Comparison of ENCODE assay signal across 8 cellular contexts in the genomic region with DNA sequence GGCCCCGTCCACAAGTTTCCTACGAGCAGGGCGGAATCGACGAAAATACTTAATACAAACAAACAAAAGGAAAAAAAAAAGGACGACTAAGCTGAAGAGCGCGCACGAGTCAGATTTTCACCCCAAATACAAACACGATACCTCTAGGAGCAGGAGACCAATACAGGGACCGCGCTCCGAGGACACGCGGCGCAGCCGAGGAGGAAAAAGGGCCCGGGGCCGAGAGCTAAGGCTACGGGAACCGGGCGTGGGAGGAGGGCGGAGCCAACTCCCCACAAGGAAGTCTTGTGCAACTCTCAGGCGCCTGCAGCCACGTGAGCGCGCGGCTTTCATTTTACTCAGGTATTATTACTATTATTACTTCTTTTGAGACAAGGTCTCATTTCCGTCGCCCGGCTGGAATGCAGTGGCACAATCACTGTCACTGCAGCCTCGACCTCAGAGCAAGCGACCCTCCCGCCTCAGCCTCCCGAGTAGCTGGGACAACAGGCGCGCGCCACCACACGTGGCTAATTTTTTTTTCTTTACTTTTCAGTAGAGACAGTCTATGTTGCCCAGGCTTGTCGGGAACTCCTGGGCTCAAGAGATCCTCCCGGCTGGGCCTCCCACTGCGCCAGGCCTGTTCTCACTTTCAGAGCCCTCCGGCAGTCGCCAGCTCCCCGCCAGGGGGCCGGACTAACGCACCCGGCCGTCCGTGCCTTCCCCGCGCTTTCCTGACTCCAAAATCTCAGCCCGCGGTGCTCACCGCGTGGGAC. TPM values are rescaled to one million over a fixed set of nuclear protein-coding genes. Genes with fewer than 3 reads are reported as not detected.
A peak's percentile ranks its signal among the peaks of the same experiment; 100 is the strongest.
DNase-seq lines count a peak whose midpoint lies in the region; ATAC-seq and TF ChIP-seq lines count a peak whose summit lies in the region.

No MANE protein-coding gene starts in this region.

- H3K4me3 Mint-ChIP-seq in activated naive CD8-positive, alpha-beta T cell treated with anti-CD3 and anti-CD28 coated beads for 36 hours: peak overlapping the region; percentile 94

- peaks cover 3% of the 10 kb centered on the region for H3K27me3 Mint-ChIP-seq in activated naive CD8-positive, alpha-beta T cell treated with anti-CD3 and anti-CD28 coated beads for 36 hours

- H3K36me3 ChIP-seq in SK-N-SH (replicated peaks in 1 of 2; ENCODE audit: control insufficient read depth in 1 of 2, insufficient read depth in 2 of 2, low read length in 1 of 2) (peaks cover 0 to 18% of the 10 kb centered on the region in 2 experiments), parathyroid adenoma (ENCODE audit: control insufficient read depth, insufficient read depth, low read length) (no peaks in the 10 kb centered on the region), tibial nerve (peaks cover 0 to 5% (median 0%) of the 10 kb centered on the region in 3 donors)

- H3K27ac ChIP-seq in SK-N-SH (ENCODE audit: low read depth in 2 of 2, low read length in 1 of 2): peak overlapping the region; percentile 92 to 97
- H3K27ac ChIP-seq in parathyroid adenoma: peak overlapping the region; percentile 98
- H3K27ac ChIP-seq in tibial nerve: peak overlapping the region; percentile 90 to 99 (median 98)

- H3K9me2 ChIP-seq in SK-N-SH: no peaks in the 10 kb centered on the region

- TF ChIP-seq RAD21 in SK-N-SH (IDR thresholded peaks at IDR 0.05; ENCODE audit: low read length): no peak

- H4K20me1 ChIP-seq in SK-N-SH (ENCODE audit: insufficient read depth): peaks cover 50% of the 10 kb centered on the region

- H3K79me2 ChIP-seq in SK-N-SH (ENCODE audit: insufficient read depth) (peaks cover 62% of the 10 kb centered on the region), parathyroid adenoma (peaks cover 35% of the 10 kb centered on the region)

- CTCF ChIA-PET in SK-N-SH (lab: Yijun Ruan, JAX): interaction anchor here (0.6 to 1.8 kb wide), 5 partner anchors 12 to 203 kb away, joined by 3 to 6 read pairs (median 4); a partner anchor contains a TSS

- peak overlapping the region; percentile 99 for H3K27ac Mint-ChIP-seq in activated naive CD8-positive, alpha-beta T cell treated with anti-CD3 and anti-CD28 coated beads for 36 hours

- POLR2A ChIA-PET in SK-N-SH (lab: Yijun Ruan, JAX): interaction anchor here (0.9 to 1.4 kb wide), 2 partner anchors 10 to 11 kb away, joined by 3 to 4 read pairs; no protein-coding TSS in a partner anchor

- peak overlapping the region; percentile 67 to 86 for H3K4me3 ChIP-seq in SK-N-SH (ENCODE audit: low read depth in 2 of 2, low read length in 1 of 2)
- H3K4me3 ChIP-seq in parathyroid adenoma (ENCODE audit: low read depth, low read length): peak overlapping the region; percentile 87
- peak overlapping the region; percentile 72 to 91 (median 88) for H3K4me3 ChIP-seq in tibial nerve

- peak; percentile 78 for ATAC-seq in Right ventricle myocardium inferior

- H3K9me3 ChIP-seq in SK-N-SH (no peaks in the 10 kb centered on the region), parathyroid adenoma (ENCODE audit: control insufficient read depth, low read length) (no peaks in the 10 kb centered on the region), tibial nerve (no peaks in the 10 kb centered on the region)

- H3K9ac ChIP-seq in SK-N-SH (peak overlapping the region; percentile 99), parathyroid adenoma (peak overlapping the region; percentile 94)

- H3K27me3 ChIP-seq in SK-N-SH (ENCODE audit: insufficient read depth): no peaks in the 10 kb centered on the region
- H3K27me3 ChIP-seq in parathyroid adenoma (ENCODE audit: control insufficient read depth, insufficient read depth, low read length): no peaks in the 10 kb centered on the region
- H3K27me3 ChIP-seq in tibial nerve: no peaks in the 10 kb centered on the region

- WGBS in SK-N-SH (ENCODE audit: low lambda C conversion rate): 1% methylated on average over 45 of the region's 56 CpGs
- WGBS in tibial nerve, 2 donors: 1 to 2% methylated on average over 46 to 50 of the region's 56 CpGs

- TF ChIP-seq CTCF in LNCAP (IDR thresholded peaks at IDR 0.05): peak; percentile 39; the same call in 1 of the 2 replicates
- peak; percentile 49; the same call in 1 of the 2 replicates for TF ChIP-seq CTCF in SK-N-SH (IDR thresholded peaks at IDR 0.05)
- TF ChIP-seq CTCF in parathyroid adenoma (IDR thresholded peaks at IDR 0.05): peak; percentile 37
- peak in 3 of 5 experiments; percentile 15 to 71 (median 56) for TF ChIP-seq CTCF in tibial nerve (IDR thresholded peaks at IDR 0.05)

- peak; percentile 35 for DNase-seq in GM04503 (ENCODE audit: low read depth)
- peak; percentile 91 for DNase-seq in H4 (ENCODE audit: low spot score)
- DNase-seq in SK-N-SH: peak; percentile 85
- peak; percentile 91 for DNase-seq in activated naive CD8-positive, alpha-beta T cell treated with anti-CD3 and anti-CD28 coated beads for 36 hours
- peak; percentile 96 for DNase-seq in Right ventricle myocardium inferior (ENCODE audit: missing footprints)
- peak; percentile 90 to 93 for DNase-seq in tibial nerve (ENCODE audit: low spot score in 2 of 2)

- H3F3A ChIP-seq in SK-N-SH (replicated peaks; ENCODE audit: insufficient read depth): peaks cover 18% of the 10 kb centered on the region

- H3K4me1 Mint-ChIP-seq in activated naive CD8-positive, alpha-beta T cell treated with anti-CD3 and anti-CD28 coated beads for 36 hours: peaks cover 34% of the 10 kb centered on the region

- peak; percentile 75 to 79 for TF ChIP-seq POLR2A in tibial nerve (IDR thresholded peaks at IDR 0.05)

- TF ChIP-seq EP300 in SK-N-SH (IDR thresholded peaks at IDR 0.05; ENCODE audit: borderline replicate concordance in 1 of 2, low read depth in 1 of 2, low read length in 1 of 2) (no peak), tibial nerve (IDR thresholded peaks at IDR 0.05) (peak; percentile 81 to 99)

- H3K9me3 Mint-ChIP-seq in activated naive CD8-positive, alpha-beta T cell treated with anti-CD3 and anti-CD28 coated beads for 36 hours: no peaks in the 10 kb centered on the region

- no peak overlapping the region for H2AFZ ChIP-seq in SK-N-SH (ENCODE audit: low read depth)
- H2AFZ ChIP-seq in parathyroid adenoma: peak overlapping the region; percentile 86

- peaks cover 55% of the 10 kb centered on the region for H3K36me3 Mint-ChIP-seq in activated naive CD8-positive, alpha-beta T cell treated with anti-CD3 and anti-CD28 coated beads for 36 hours

- intact Hi-C loops in Right ventricle myocardium inferior (cut with DNase I): no loop called here

- H3K4me1 ChIP-seq in SK-N-SH (ENCODE audit: control insufficient read depth in 1 of 2, insufficient read depth in 2 of 2, low read depth in 1 of 2, low read length in 1 of 2) (peaks cover 11 to 12% of the 10 kb centered on the region in 2 experiments; a peak in 2 of 4 replicates), parathyroid adenoma (no peaks in the 10 kb centered on the region), tibial nerve (peaks cover 0 to 49% (median 33%) of the 10 kb centered on the region in 4 donors)

- H3K4me2 ChIP-seq in SK-N-SH (peak overlapping the region; percentile 98), parathyroid adenoma (ENCODE audit: low read length) (peak overlapping the region; percentile 78)

TF ChIP-seq in SK-N-SH, 30 proteins besides CTCF, POLR2A, EP300 and RAD21 (continues in another document):
- TF ChIP-seq POLR2AphosphoS5 (IDR thresholded peaks at IDR 0.05; ENCODE audit: low read depth, low read length): peak; percentile 91
- TF ChIP-seq, protein P1, sequence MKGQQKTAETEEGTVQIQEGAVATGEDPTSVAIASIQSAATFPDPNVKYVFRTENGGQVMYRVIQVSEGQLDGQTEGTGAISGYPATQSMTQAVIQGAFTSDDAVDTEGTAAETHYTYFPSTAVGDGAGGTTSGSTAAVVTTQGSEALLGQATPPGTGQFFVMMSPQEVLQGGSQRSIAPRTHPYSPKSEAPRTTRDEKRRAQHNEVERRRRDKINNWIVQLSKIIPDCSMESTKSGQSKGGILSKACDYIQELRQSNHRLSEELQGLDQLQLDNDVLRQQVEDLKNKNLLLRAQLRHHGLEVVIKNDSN (IDR thresholded peaks at IDR 0.05; ENCODE audit: borderline replicate concordance, low read depth): peak; percentile 88
- TF ChIP-seq GABPA (IDR thresholded peaks at IDR 0.05; ENCODE audit: low read depth): peak; percentile 14; the same call in 1 of the 2 replicates
- TF ChIP-seq FOXJ3 (CRISPR knock-in tag; IDR thresholded peaks at IDR 0.05): no peak
- no peak for TF ChIP-seq FOSL2 (IDR thresholded peaks at IDR 0.05; ENCODE audit: borderline replicate concordance, low read depth)
- no peak for TF ChIP-seq NRF1 (IDR thresholded peaks at IDR 0.05; ENCODE audit: low read depth, low read length)
- TF ChIP-seq ELF1 (IDR thresholded peaks at IDR 0.05): peak; percentile 55
- TF ChIP-seq GATA2 (CRISPR knock-in tag; IDR thresholded peaks at IDR 0.05): no peak
- TF ChIP-seq, protein P2, sequence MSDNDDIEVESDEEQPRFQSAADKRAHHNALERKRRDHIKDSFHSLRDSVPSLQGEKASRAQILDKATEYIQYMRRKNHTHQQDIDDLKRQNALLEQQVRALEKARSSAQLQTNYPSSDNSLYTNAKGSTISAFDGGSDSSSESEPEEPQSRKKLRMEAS (IDR thresholded peaks at IDR 0.05; ENCODE audit: low read depth): peak; percentile 94
- TF ChIP-seq TAF1 (IDR thresholded peaks at IDR 0.05; ENCODE audit: borderline replicate concordance, low read depth, low read length): peak; percentile 78; the same call in 1 of the 2 replicates
- peak; percentile 97 for TF ChIP-seq MXI1 (IDR thresholded peaks at IDR 0.05; ENCODE audit: low read depth, low read length)

RNA-seq across cellular contexts. Expression of a gene that starts 1.2 kb away (rescaled TPM):
- 238 and 256 TPM in 2 replicates for total RNA-seq in H4 (2014; rRNA removed; shearing (Covaris generic))
- 195 and 217 TPM in 2 replicates for polyA plus RNA-seq in SK-N-SH (2012; rRNA removed)
- 185 and 227 TPM in 2 replicates for polyA plus RNA-seq in SK-N-SH (2012; cell fraction: cytosol; rRNA removed)
- 101 and 146 TPM in 2 replicates for polyA plus RNA-seq in SK-N-SH (2012; cell fraction: nucleus; rRNA removed)
- total RNA-seq in activated naive CD8-positive, alpha-beta T cell treated with anti-CD3 and anti-CD28 coated beads for 36 hours: 100 to 1,000 TPM; 530 to 544 TPM
- total RNA-seq in Right ventricle myocardium inferior: 87.6 TPM
- total RNA-seq in tibial nerve: 100 to 1,000 TPM; 112 to 136 (median 134) TPM

RNA-seq across cellular contexts. Expression of a gene that starts 29.2 kb away (rescaled TPM):
- total RNA-seq in H4 (2014; rRNA removed; shearing (Covaris generic)): 0.66 and 1.4 TPM in 2 replicates
- polyA plus RNA-seq in SK-N-SH (2012; rRNA removed): 2.7 and 5.7 TPM in 2 replicates
- polyA plus RNA-seq in SK-N-SH (2012; cell fraction: cytosol; rRNA removed): 4.2 and 4.3 TPM in 2 replicates
- polyA plus RNA-seq in SK-N-SH (2012; cell fraction: nucleus; rRNA removed): 5.0 and 6.6 TPM in 2 replicates
- total RNA-seq in activated naive CD8-positive, alpha-beta T cell treated with anti-CD3 and anti-CD28 coated beads for 36 hours: 1 to 10 TPM; 2.4 to 2.9 TPM
- 2.7 TPM for total RNA-seq in Right ventricle myocardium inferior
- total RNA-seq in tibial nerve: 10 to 100 TPM in 3 of 4 donors, 1 to 10 TPM in 1; 7.3 to 23.7 (median 18.3) TPM

RNA-seq across cellular contexts. Expression of a gene that starts 36.3 kb away (rescaled TPM):
- total RNA-seq in H4 (2014; rRNA removed; shearing (Covaris generic)): not detected in 2 replicates
- not detected in 2 replicates for polyA plus RNA-seq in SK-N-SH (2012; rRNA removed)
- not detected in 2 replicates for polyA plus RNA-seq in SK-N-SH (2012; cell fraction: cytosol; rRNA removed)
- polyA plus RNA-seq in SK-N-SH (2012; cell fraction: nucleus; rRNA removed): not detected in 2 replicates
- not detected for total RNA-seq in activated naive CD8-positive, alpha-beta T cell treated with anti-CD3 and anti-CD28 coated beads for 36 hours
- not detected for total RNA-seq in Right ventricle myocardium inferior
- total RNA-seq in tibial nerve: not detected

Comparison
In these comparisons a context has a peak if more than half of its experiments do, and no peak if none do; other contexts are left out.
1. Peak in every context shown above with its lines: DNase-seq, ATAC-seq, H3K4me3 ChIP-seq and H3K27ac ChIP-seq.
2. DNase-seq: peak in every context shown above with its lines; median percentile 96 in Right ventricle myocardium inferior; 92 in tibial nerve; 91 in H4; 91 in activated naive CD8-positive, alpha-beta T cell treated with anti-CD3 and anti-CD28 coated beads for 36 hours; 85 in SK-N-SH; 35 in GM04503.